In genomic region chr5:119321569-119322311, GRCh38 we compare ENCODE assay signal across 13 cellular contexts. TPM values are rescaled to one million over a fixed set of nuclear protein-coding genes. Genes with fewer than 3 reads are reported as not detected.
DNase-seq lines count a peak whose midpoint lies in the region; ATAC-seq and TF ChIP-seq lines count a peak whose summit lies in the region.
"Had no signal": no experiment of that assay in that cellular context is flagged by ENCODE, and none has a peak within 500 bp of the region (broad histone marks: within the 10 kb centered on the region; RNA-seq: fewer than 3 reads in every experiment).

No MANE protein-coding gene starts in this region.

- H3K36me3 Mint-ChIP-seq in T-helper 1 cell treated with Interleukin-12 subunit alpha and Interleukin-12 subunit beta and Interleukin-4 antibody, amounts not matched to agents 30 μg/mL and 1 μg/mL, for 36 hours (ENCODE audit: low read depth) = peaks cover 22% of the 10 kb centered on the region
- peaks cover 17% of the 10 kb centered on the region for H3K36me3 Mint-ChIP-seq in activated naive CD8-positive, alpha-beta T cell
- peaks cover 11% of the 10 kb centered on the region for H3K36me3 Mint-ChIP-seq in natural killer cell treated with Interleukin-12 subunit alpha and Interleukin-12 subunit beta and Interleukin-15 and Interleukin-18, amount 100 ng/mL, for 72 hours

- DNase-seq in T-helper 1 cell (no peak), NB4 (ENCODE audit: low read depth) (peak; percentile 34)
- DNase-seq in natural killer cell treated with Interleukin-12 subunit alpha and Interleukin-12 subunit beta and Interleukin-15 and Interleukin-18, amount 100 ng/mL, for 72 hours (ENCODE audit: low spot score) = no peak
- no peak for DNase-seq in stimulated activated CD4-positive, alpha-beta T cell treated with anti-CD3 and anti-CD28 coated beads, Interleukin-4, amount 100 ng/mL, for 4 hours
- DNase-seq: 8988T, colonic mucosa, DMS153, sigmoid colon, upper lobe of left lung had no signal

- no peak for ATAC-seq in natural killer cell treated with Interleukin-12 subunit alpha and Interleukin-12 subunit beta and Interleukin-15 and Interleukin-18, amount 100 ng/mL, for 72 hours
- no peak for ATAC-seq in HG03135 (IDR thresholded peaks at IDR 0.05; ENCODE audit: unreplicated experiment)
- no peak for ATAC-seq in GM19467 (IDR thresholded peaks at IDR 0.05; ENCODE audit: unreplicated experiment)

- no peaks in the 10 kb centered on the region for H3K27me3 Mint-ChIP-seq in T-helper 1 cell treated with Interleukin-12 subunit alpha and Interleukin-12 subunit beta and Interleukin-4 antibody, amounts not matched to agents 30 μg/mL and 1 μg/mL, for 36 hours (ENCODE audit: low read depth)
- no peaks in the 10 kb centered on the region for H3K27me3 Mint-ChIP-seq in activated naive CD8-positive, alpha-beta T cell
- H3K27me3 Mint-ChIP-seq in natural killer cell treated with Interleukin-12 subunit alpha and Interleukin-12 subunit beta and Interleukin-15 and Interleukin-18, amount 100 ng/mL, for 72 hours = no peaks in the 10 kb centered on the region

- H3K4me3 ChIP-seq in NB4 (ENCODE audit: low read depth, low read length) = no peak overlapping the region
- H3K4me3 ChIP-seq: colonic mucosa, sigmoid colon, upper lobe of left lung had no signal

- TF ChIP-seq POLR2A in NB4 (IDR thresholded peaks at IDR 0.05; ENCODE audit: extremely low read depth, insufficient read length) = no peak

- peak overlapping the region; percentile 92 for H3K27ac Mint-ChIP-seq in T-helper 1 cell treated with Interleukin-12 subunit alpha and Interleukin-12 subunit beta and Interleukin-4 antibody, amounts not matched to agents 30 μg/mL and 1 μg/mL, for 36 hours
- peak overlapping the region; percentile 95 for H3K27ac Mint-ChIP-seq in activated naive CD8-positive, alpha-beta T cell
- H3K27ac Mint-ChIP-seq in natural killer cell treated with Interleukin-12 subunit alpha and Interleukin-12 subunit beta and Interleukin-15 and Interleukin-18, amount 100 ng/mL, for 72 hours = peak overlapping the region; percentile 76 to 94

- H3K4me3 Mint-ChIP-seq in T-helper 1 cell treated with Interleukin-12 subunit alpha and Interleukin-12 subunit beta and Interleukin-4 antibody, amounts not matched to agents 30 μg/mL and 1 μg/mL, for 36 hours = peak overlapping the region; percentile 60
- H3K4me3 Mint-ChIP-seq in activated naive CD8-positive, alpha-beta T cell = peak overlapping the region; percentile 52
- peak overlapping the region; percentile 9 for H3K4me3 Mint-ChIP-seq in natural killer cell treated with Interleukin-12 subunit alpha and Interleukin-12 subunit beta and Interleukin-15 and Interleukin-18, amount 100 ng/mL, for 72 hours

- peaks cover 80% of the 10 kb centered on the region for H3K4me1 Mint-ChIP-seq in T-helper 1 cell treated with Interleukin-12 subunit alpha and Interleukin-12 subunit beta and Interleukin-4 antibody, amounts not matched to agents 30 μg/mL and 1 μg/mL, for 36 hours (ENCODE audit: low read depth)
- H3K4me1 Mint-ChIP-seq in activated naive CD8-positive, alpha-beta T cell (ENCODE audit: low read depth) = peaks cover 90% of the 10 kb centered on the region
- H3K4me1 Mint-ChIP-seq in natural killer cell treated with Interleukin-12 subunit alpha and Interleukin-12 subunit beta and Interleukin-15 and Interleukin-18, amount 100 ng/mL, for 72 hours (ENCODE audit: low read depth in 2 of 2) = peaks cover 73% of the 10 kb centered on the region in 2 donors

- no peaks in the 10 kb centered on the region for H3K9me3 Mint-ChIP-seq in T-helper 1 cell treated with Interleukin-12 subunit alpha and Interleukin-12 subunit beta and Interleukin-4 antibody, amounts not matched to agents 30 μg/mL and 1 μg/mL, for 36 hours
- no peaks in the 10 kb centered on the region for H3K9me3 Mint-ChIP-seq in activated naive CD8-positive, alpha-beta T cell (ENCODE audit: low read depth)
- peaks cover 3% of the 10 kb centered on the region for H3K9me3 Mint-ChIP-seq in natural killer cell treated with Interleukin-12 subunit alpha and Interleukin-12 subunit beta and Interleukin-15 and Interleukin-18, amount 100 ng/mL, for 72 hours

- TF ChIP-seq CTCF in NB4 (IDR thresholded peaks at IDR 0.05; ENCODE audit: low read depth, low read length) = no peak

RNA-seq across cellular contexts. Expression of gene TNFAIP8, which starts 34.1 kb away (rescaled TPM):
- 100 to 1,000 TPM; 131 to 333 TPM for total RNA-seq in natural killer cell treated with Interleukin-12 subunit alpha and Interleukin-12 subunit beta and Interleukin-15 and Interleukin-18, amount 100 ng/mL, for 72 hours

Comparison
In these comparisons a context has a peak if more than half of its experiments do, and no peak if none do; other contexts are left out.
1. H3K4me3 Mint-ChIP-seq: peak in every context shown above with its lines; median percentile 60 in T-helper 1 cell treated with Interleukin-12 subunit alpha and Interleukin-12 subunit beta and Interleukin-4 antibody, amounts not matched to agents 30 μg/mL and 1 μg/mL, for 36 hours; 52 in activated naive CD8-positive, alpha-beta T cell; 9 in natural killer cell treated with Interleukin-12 subunit alpha and Interleukin-12 subunit beta and Interleukin-15 and Interleukin-18, amount 100 ng/mL, for 72 hours.